Comparison of ENCODE assay signal across 13 cellular contexts in the genomic region with DNA sequence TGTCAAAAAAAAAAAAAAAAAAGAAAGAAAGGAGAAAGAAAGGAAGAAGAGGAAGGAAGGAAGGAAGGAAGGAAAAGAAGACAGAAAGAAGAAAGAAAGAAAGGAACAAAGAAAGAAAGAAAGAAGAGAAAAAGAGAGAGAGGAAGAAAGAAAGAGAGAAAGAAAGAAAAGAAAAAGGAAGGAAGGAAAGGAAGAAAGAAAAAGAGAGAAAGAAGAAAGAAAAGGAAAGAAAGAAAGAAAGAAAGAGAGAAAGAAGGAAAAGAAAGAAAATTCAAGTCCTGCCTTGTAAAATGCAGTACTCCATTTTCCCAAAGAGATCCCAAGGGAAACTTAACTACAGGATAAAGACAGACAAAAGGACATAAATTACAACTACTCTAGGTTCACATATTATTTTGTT. TPM values are rescaled to one million over a fixed set of nuclear protein-coding genes. Genes with fewer than 3 reads are reported as not detected.
"Had no signal": no experiment of that assay in that cellular context is flagged by ENCODE, and none has a peak within 500 bp of the region (broad histone marks: within the 10 kb centered on the region; RNA-seq: fewer than 3 reads in every experiment).

No MANE protein-coding gene starts in this region.

RNA-seq across cellular contexts. Expression of gene PPIAL4C, which starts 10.9 kb away (rescaled TPM):
- total RNA-seq: neural crest cell, omental fat pad, osteocyte, posterior vena cava, prostate gland, pulmonary artery endothelial cell, right atrium auricular region, sciatic nerve, smooth muscle cell, suprapubic skin, testis, transverse colon, urinary bladder had no signal
